Comparison of ENCODE assay signal across 17 cellular contexts in genomic region chr2:171102802-171103201, GRCh38. TPM values are rescaled to one million over a fixed set of nuclear protein-coding genes. Genes with fewer than 3 reads are reported as not detected.
A peak's percentile ranks its signal among the peaks of the same experiment; 100 is the strongest.
DNase-seq lines count a peak whose midpoint lies in the region; ATAC-seq and TF ChIP-seq lines count a peak whose summit lies in the region.
"Had no signal": no experiment of that assay in that cellular context is flagged by ENCODE, and none has a peak within 500 bp of the region (broad histone marks: within the 10 kb centered on the region; RNA-seq: fewer than 3 reads in every experiment).

No MANE protein-coding gene starts in this region.

- H3K27ac ChIP-seq in testis, result no peak overlapping the region
- H3K27ac ChIP-seq: body of pancreas, heart right ventricle, PC-9, SK-N-MC, skin epidermis had no signal

- ATAC-seq in stimulated activated naive CD8-positive, alpha-beta T cell treated with anti-CD3 and anti-CD28 coated beads, Interleukin-15, amount 100 ng/mL, for 72 hours, result peak; percentile 68
- no peak for ATAC-seq in stimulated activated naive CD8-positive, alpha-beta T cell treated with anti-CD3 and anti-CD28 coated beads, Interleukin-15, Interleukin-2, amounts not matched to agents 100 U/mL and 50 U/mL, for 24 hours
- ATAC-seq in esophagus mucosa, result no peak
- ATAC-seq: body of pancreas; heart right ventricle; stimulated activated naive B cell treated with anti-CD40 and anti-IgM and Interleukin-4, amounts not matched to agents 10 μg/mL and 1 μg/mL and 100 μg/mL, for 72 hours had no signal

- DNase-seq in stimulated activated naive CD8-positive, alpha-beta T cell treated with anti-CD3 and anti-CD28 coated beads, Interleukin-15, amount 100 ng/mL, for 72 hours, result no peak
- no peak for DNase-seq in stimulated activated naive CD8-positive, alpha-beta T cell treated with anti-CD3 and anti-CD28 coated beads, Interleukin-15, Interleukin-2, amounts not matched to agents 100 U/mL and 50 U/mL, for 24 hours
- peak; percentile 38 for DNase-seq in NCI-H2196 (lab: John Stamatoyannopoulos, UW; ENCODE audit: unreplicated experiment)
- no peak for DNase-seq in activated naive CD8-positive, alpha-beta T cell treated with anti-CD3 and anti-CD28 coated beads for 36 hours
- no peak for DNase-seq in GF-D8 (lab: John Stamatoyannopoulos, UW)
- no peak for DNase-seq in GM20000 (ENCODE audit: low spot score)
- no peak for DNase-seq in testis
- DNase-seq: activated effector memory CD4-positive, alpha-beta T cell treated with Interleukin-2 at 50 U/mL for 16 hours; body of pancreas; heart right ventricle; KG1; stimulated activated naive B cell treated with anti-CD40 and anti-IgM and Interleukin-4, amounts not matched to agents 10 μg/mL and 1 μg/mL and 100 μg/mL, for 72 hours had no signal

- TF ChIP-seq POLR2A in testis (IDR thresholded peaks at IDR 0.05), result no peak

- H3K27me3 ChIP-seq in testis, result no peaks in the 10 kb centered on the region
- H3K27me3 ChIP-seq: body of pancreas, heart right ventricle had no signal

- H3K9me3 Mint-ChIP-seq in stimulated activated naive CD8-positive, alpha-beta T cell treated with anti-CD3 and anti-CD28 coated beads, Interleukin-15, amount 100 ng/mL, for 72 hours, result peaks cover 8 to 29% of the 10 kb centered on the region in 2 donors
- H3K9me3 Mint-ChIP-seq in activated naive CD8-positive, alpha-beta T cell treated with anti-CD3 and anti-CD28 coated beads for 36 hours, result peaks cover 34% of the 10 kb centered on the region

- peaks cover 46% of the 10 kb centered on the region for H3K4me1 Mint-ChIP-seq in stimulated activated naive CD8-positive, alpha-beta T cell treated with anti-CD3 and anti-CD28 coated beads, Interleukin-15, amount 100 ng/mL, for 72 hours
- peaks cover 38% of the 10 kb centered on the region for H3K4me1 Mint-ChIP-seq in activated naive CD8-positive, alpha-beta T cell treated with anti-CD3 and anti-CD28 coated beads for 36 hours

- WGBS in testis, 2 donors, result 69 to 73% methylated on average over 4 of the region's 4 CpGs

- H3K27ac Mint-ChIP-seq in stimulated activated naive CD8-positive, alpha-beta T cell treated with anti-CD3 and anti-CD28 coated beads, Interleukin-15, amount 100 ng/mL, for 72 hours, result peak overlapping the region in 1 of 2 donors; percentile 19
- peak overlapping the region; percentile 36 for H3K27ac Mint-ChIP-seq in activated naive CD8-positive, alpha-beta T cell treated with anti-CD3 and anti-CD28 coated beads for 36 hours
- H3K27ac Mint-ChIP-seq: dendritic cell treated with granulocyte-macrophage colony-stimulating factor and Interleukin-4, amounts not matched to agents 40 ng/mL and 50 ng/mL, for 4 days; stimulated activated naive B cell treated with anti-CD40 and anti-IgM and Interleukin-4, amounts not matched to agents 10 μg/mL and 1 μg/mL and 100 μg/mL, for 72 hours had no signal

- no peak overlapping the region for H3K4me3 ChIP-seq in testis
- H3K4me3 ChIP-seq: body of pancreas, heart right ventricle, PC-9, SK-N-MC, skin epidermis had no signal

- no peaks in the 10 kb centered on the region for H3K36me3 ChIP-seq in testis (ENCODE audit: low read depth, missing control alignments)

- TF ChIP-seq CTCF in GM20000 (IDR thresholded peaks at IDR 0.05; ENCODE audit: extremely low read depth, missing control alignments), result no peak
- no peak for TF ChIP-seq CTCF in testis (IDR thresholded peaks at IDR 0.05)

- H3K4me1 ChIP-seq in testis, result no peaks in the 10 kb centered on the region
- H3K4me1 ChIP-seq: heart right ventricle had no signal

- no peaks in the 10 kb centered on the region for H3K27me3 Mint-ChIP-seq in stimulated activated naive CD8-positive, alpha-beta T cell treated with anti-CD3 and anti-CD28 coated beads, Interleukin-15, amount 100 ng/mL, for 72 hours
- no peaks in the 10 kb centered on the region for H3K27me3 Mint-ChIP-seq in activated naive CD8-positive, alpha-beta T cell treated with anti-CD3 and anti-CD28 coated beads for 36 hours
- H3K27me3 Mint-ChIP-seq: dendritic cell treated with granulocyte-macrophage colony-stimulating factor and Interleukin-4, amounts not matched to agents 40 ng/mL and 50 ng/mL, for 4 days; stimulated activated naive B cell treated with anti-CD40 and anti-IgM and Interleukin-4, amounts not matched to agents 10 μg/mL and 1 μg/mL and 100 μg/mL, for 72 hours had no signal

- intact Hi-C loops in testis (cut with DNase I; ENCODE audit: low total_unique reads), result no loop called here

- no peak overlapping the region for H3K4me3 Mint-ChIP-seq in stimulated activated naive CD8-positive, alpha-beta T cell treated with anti-CD3 and anti-CD28 coated beads, Interleukin-15, amount 100 ng/mL, for 72 hours
- H3K4me3 Mint-ChIP-seq in activated naive CD8-positive, alpha-beta T cell treated with anti-CD3 and anti-CD28 coated beads for 36 hours, result no peak overlapping the region
- H3K4me3 Mint-ChIP-seq: dendritic cell treated with granulocyte-macrophage colony-stimulating factor and Interleukin-4, amounts not matched to agents 40 ng/mL and 50 ng/mL, for 4 days; stimulated activated naive B cell treated with anti-CD40 and anti-IgM and Interleukin-4, amounts not matched to agents 10 μg/mL and 1 μg/mL and 100 μg/mL, for 72 hours had no signal

- peaks cover 70% of the 10 kb centered on the region for H3K36me3 Mint-ChIP-seq in activated naive CD8-positive, alpha-beta T cell treated with anti-CD3 and anti-CD28 coated beads for 36 hours

- H3K9me3 ChIP-seq in testis, result no peaks in the 10 kb centered on the region
- H3K9me3 ChIP-seq: body of pancreas had no signal

RNA-seq across cellular contexts. Expression of gene TLK1, which starts 57.9 kb away (rescaled TPM):
- 10 to 100 TPM; 61.9 to 66.0 TPM for total RNA-seq in activated naive CD8-positive, alpha-beta T cell treated with anti-CD3 and anti-CD28 coated beads for 36 hours
- total RNA-seq in testis, result 100 to 1,000 TPM; 110 to 112 TPM
- polyA plus RNA-seq in testis (ENCODE audit: insufficient read depth, low read depth, low replicate concordance), result 36.8 TPM
- 28.9 TPM for total RNA-seq in esophagus mucosa
